In genomic region chrX:119497185-119497584, GRCh38 we compare ENCODE assay signal across 23 cellular contexts. TPM values are rescaled to one million over a fixed set of nuclear protein-coding genes. Genes with fewer than 3 reads are reported as not detected.
DNase-seq lines count a peak whose midpoint lies in the region; ATAC-seq, FAIRE-seq and TF ChIP-seq lines count a peak whose summit lies in the region.
"Had no signal": no experiment of that assay in that cellular context is flagged by ENCODE, and none has a peak within 500 bp of the region (broad histone marks: within the 10 kb centered on the region; RNA-seq: fewer than 3 reads in every experiment).

No MANE protein-coding gene starts in this region.

- H3K9me1 ChIP-seq in K562 (ENCODE audit: control insufficient read depth, insufficient read depth, low read length) = no peaks in the 10 kb centered on the region

- no peak for ATAC-seq in K562
- peak; percentile 23 for ATAC-seq in upper lobe of right lung
- ATAC-seq: activated T-cell treated with anti-CD3 and anti-CD28 coated beads, Interleukin-2, amount 50 U/mL, for 72 hours; left cardiac atrium; natural killer cell; stimulated activated naive CD8-positive, alpha-beta T cell treated with anti-CD3 and anti-CD28 coated beads, Interleukin-15, amount 100 ng/mL, for 72 hours had no signal

- intact Hi-C loops in K562 (cut with micrococcal nuclease) = no loop called here
- intact Hi-C loops in upper lobe of right lung (cut with DNase I) = no loop called here

- no peaks in the 10 kb centered on the region for H3K79me2 ChIP-seq in K562 (ENCODE audit: control insufficient read depth, insufficient read depth, low read length)

- CTCF ChIA-PET in K562 (lab: Yijun Ruan, JAX; ENCODE audit: low intra/inter-chr PET ratio) = no interaction called here

- POLR2A ChIA-PET in K562 (lab: Yijun Ruan, JAX) = no interaction called here

- H3K9ac ChIP-seq in K562 (ENCODE audit: insufficient read depth in 1 of 2, low read depth in 2 of 2, low read length in 2 of 2) = no peak overlapping the region

- TF ChIP-seq POLR2A in K562 (conservative IDR thresholded peaks at IDR 0.05) (no peak), erythroblast (IDR thresholded peaks at IDR 0.05; ENCODE audit: low read length) (no peak)

- no peak for TF ChIP-seq RAD21 in K562 (CRISPR knock-in tag; conservative IDR thresholded peaks at IDR 0.05 in 1 of 2, IDR thresholded peaks at IDR 0.05 in 1 of 2)

- H3K4me2 ChIP-seq in K562 (ENCODE audit: insufficient read depth, low read length) = no peak overlapping the region

- no peak overlapping the region for H3K27ac ChIP-seq in K562 (ENCODE audit: extremely low read depth, low read depth, low read length)
- no peak overlapping the region for H3K27ac ChIP-seq in upper lobe of right lung
- H3K27ac ChIP-seq: 22Rv1 had no signal

- BruUV-seq in K562 (replicated peaks; lab: Mats Ljungman, UMichigan) = no TSS peak

- TF ChIP-seq CTCF in K562 (IDR thresholded peaks at IDR 0.05 in 2 of 3, conservative IDR thresholded peaks at IDR 0.05 in 1 of 3; ENCODE audit: insufficient read depth in 2 of 3, low read depth in 1 of 3, low read length in 3 of 3) (no peak), upper lobe of right lung (IDR thresholded peaks at IDR 0.05) (no peak)

- no peak overlapping the region for H2AFZ ChIP-seq in K562 (ENCODE audit: low read depth, low read length)

- H3K27me3 ChIP-seq in K562 (ENCODE audit: control insufficient read depth in 2 of 2, insufficient read depth in 2 of 2, low read length in 2 of 2) (no peaks in the 10 kb centered on the region; a peak in 1 of 5 replicates), upper lobe of right lung (no peaks in the 10 kb centered on the region)

- TF ChIP-seq EP300 in K562 (IDR thresholded peaks at IDR 0.05; ENCODE audit: low read length) = no peak

- H3K4me1 ChIP-seq in K562 (replicated peaks in 1 of 2; ENCODE audit: control insufficient read depth in 2 of 2, insufficient read depth in 2 of 2, low read length in 2 of 2) = no peaks in the 10 kb centered on the region; a peak in 1 of 5 replicates
- no peaks in the 10 kb centered on the region for H3K4me1 ChIP-seq in upper lobe of right lung

- DNase-seq in SKM-1 treated with dmso at 0.1 percent for 144 hours (lab: John Stamatoyannopoulos, UW; ENCODE audit: unreplicated experiment) = peak; percentile 8
- DNase-seq in SKM-1 (lab: John Stamatoyannopoulos, UW; ENCODE audit: unreplicated experiment) = no peak
- DNase-seq in OCI-M1 (lab: John Stamatoyannopoulos, UW) = peak; percentile 32
- no peak for DNase-seq in K562 (ENCODE audit: extremely low read depth in 1 of 4, low spot score in 3 of 4)
- no peak for DNase-seq in upper lobe of right lung
- DNase-seq in COLO668 (lab: John Stamatoyannopoulos, UW; ENCODE audit: unreplicated experiment) = no peak
- DNase-seq in islet precursor cell = no peak
- DNase-seq in erythroblast (lab: John Stamatoyannopoulos, UW) = no peak
- DNase-seq: activated CD4-positive, alpha-beta T cell treated with anti-CD3 and anti-CD28 coated beads for 48 hours; activated naive CD4-positive, alpha-beta T cell treated with anti-CD3 and anti-CD28 coated beads, Interleukin-2, amount 10 ng/mL, durations not matched to agents 7 days and 5 days; activated T-cell treated with anti-CD3 and anti-CD28 coated beads, Interleukin-2, amount 50 U/mL, for 72 hours; HCEC 1CT; left cardiac atrium; mesendoderm; natural killer cell; NCI-H1105; NCI-H2029 treated with DMSO at 0.1 percent for 48 hours; stimulated activated CD4-positive, alpha-beta T cell treated with anti-CD3 and anti-CD28 coated beads, Interleukin-4, amount 100 ng/mL, for 24 hours; stimulated activated naive CD8-positive, alpha-beta T cell treated with anti-CD3 and anti-CD28 coated beads, Interleukin-15, amount 100 ng/mL, for 72 hours; SW 1271; trophoblast cell had no signal

- in situ Hi-C loops in K562 (cut with MboI) = no loop called here

- H4K20me1 ChIP-seq in K562 (replicated peaks; ENCODE audit: control insufficient read depth, insufficient read depth, low read length) = no peaks in the 10 kb centered on the region

- no peak overlapping the region for H3K4me3 ChIP-seq in K562
- H3K4me3 ChIP-seq in upper lobe of right lung = no peak overlapping the region

- no peaks in the 10 kb centered on the region for H3K36me3 ChIP-seq in K562 (ENCODE audit: control insufficient read depth, insufficient read depth, low read length)
- no peaks in the 10 kb centered on the region for H3K36me3 ChIP-seq in upper lobe of right lung

- no peak for FAIRE-seq in K562 (lab: Jason Lieb, UNC)
- FAIRE-seq: D721Med had no signal

- WGBS in K562 (ENCODE audit: insufficient coverage, low coverage, missing lambda C conversion rate) = no CpG with 5 or more reads among the region's 1 CpG

- H3K9me3 ChIP-seq in K562 (replicated peaks; ENCODE audit: control insufficient read depth, insufficient read depth, low read depth, low read length) = no peaks in the 10 kb centered on the region
- H3K9me3 ChIP-seq in upper lobe of right lung = no peaks in the 10 kb centered on the region

TF ChIP-seq in K562, 482 proteins besides CTCF, POLR2A, EP300 and RAD21:
- TF ChIP-seq SPI1 (IDR thresholded peaks at IDR 0.05; ENCODE audit: borderline replicate concordance, low read depth, low read length) (peak; percentile 62), CHCHD3 (CRISPR knock-in tag; IDR thresholded peaks at IDR 0.05) (no peak)
TF ChIP-seq in K562: peak in this region for 1.

RNA-seq across cellular contexts. Expression of gene SLC25A5, which starts 28.9 kb away (rescaled TPM):
- 103 and 142 TPM in 2 replicates for total RNA-seq in K562 (2011; cell fraction: chromatin; rRNA removed; ENCODE audit: low replicate concordance)
- 130 and 151 TPM in 2 replicates for total RNA-seq in K562 (2011; cell fraction: nucleolus; rRNA removed)
- 173 and 218 TPM in 2 replicates for total RNA-seq in K562 (2011; cell fraction: nucleoplasm; rRNA removed)
- total RNA-seq in K562 (2014; rRNA removed) (460 and 470 TPM in 2 replicates), K562 (2014; rRNA removed; fragmentation: Illumina TruSeq; extraction: Trizol) (493 and 498 TPM in 2 replicates), K562 (2015; rRNA removed; fragmentation: Illumina TruSeq; extraction: Trizol) (478 and 489 TPM in 2 replicates), K562 (2021) (762 and 796 TPM in 2 replicates), upper lobe of right lung (323 TPM)
- polyA plus RNA-seq in K562 (2011; rRNA removed) (499 and 591 TPM in 2 replicates), K562 (2014; fragmentation: Illumina TruSeq; extraction: Trizol) (649 and 665 TPM in 2 replicates), K562 (2014; fragmentation: Nextera tagmentation; extraction: Ambion mirVana) (1,000 to 10,000 TPM; 3,491 to 5,247 TPM), K562 (2014; rRNA removed) (596 and 629 TPM in 2 replicates)
- 1,022 and 1,125 TPM in 2 replicates for polyA plus RNA-seq in K562 (2011; cell fraction: cytosol; rRNA removed)
- 386 and 505 TPM in 2 replicates for polyA plus RNA-seq in K562 (2011; cell fraction: nucleus; rRNA removed)
- polyA plus RNA-seq in K562 (2012) = 1,005 and 1,059 TPM in 2 replicates
- 714 and 717 TPM in 2 replicates for polyA minus RNA-seq in K562 (2011; rRNA and poly(A)+ RNA removed)
- polyA minus RNA-seq in K562 (2011; cell fraction: cytosol; rRNA and poly(A)+ RNA removed) = 498 and 579 TPM in 2 replicates
- 44.0 and 102 TPM in 2 replicates for polyA minus RNA-seq in K562 (2011; cell fraction: nucleus; rRNA and poly(A)+ RNA removed)

Comparison
In these comparisons a context has a peak if more than half of its experiments do, and no peak if none do; other contexts are left out.
1. DNase-seq: peak in SKM-1 treated with dmso at 0.1 percent for 144 hours (single experiment) and OCI-M1 (single experiment); none in SKM-1 (single experiment), K562 (0 of 4), upper lobe of right lung (single experiment), COLO668 (single experiment), islet precursor cell (single experiment) and erythroblast (0 of 2).